ENCODE assay signal across 1 cellular context in genomic region chr16:57185446-57185944, GRCh38.
TF ChIP-seq lines count a peak whose summit lies in the region.

No MANE protein-coding gene starts in this region.

TF ChIP-seq in H1, 55 proteins besides CTCF, POLR2A, EP300 and RAD21:
- TF ChIP-seq SIN3A (conservative IDR thresholded peaks at IDR 0.05 in 1 of 2, IDR thresholded peaks at IDR 0.05 in 1 of 2; ENCODE audit: low read depth in 1 of 2, low read length in 2 of 2) = 0 out of 4 replicates have a peak, but pooled peaks of 1 of the 2 experiments have one; percentile 34
- no peak for TF ChIP-seq ATF2 (IDR thresholded peaks at IDR 0.05; ENCODE audit: low read length)
- no peak for TF ChIP-seq SP2 (IDR thresholded peaks at IDR 0.05; ENCODE audit: low read length)
- TF ChIP-seq RBBP5 (IDR thresholded peaks at IDR 0.05; ENCODE audit: borderline replicate concordance, low read depth, low read length) = 0 out of 2 replicates have a peak, but pooled peaks have one; percentile 17
- peak; percentile 78 for TF ChIP-seq ASH2L (IDR thresholded peaks at IDR 0.05; ENCODE audit: low read length)
- TF ChIP-seq PHF8 (conservative IDR thresholded peaks at IDR 0.05; ENCODE audit: low read depth, low read length) = peak; percentile 68
- no peak for TF ChIP-seq HDAC6 (IDR thresholded peaks at IDR 0.05; ENCODE audit: low read depth, low read length)
- 0 out of 2 replicates have a peak, but pooled peaks have one; percentile 17 for TF ChIP-seq POLR2AphosphoS5 (IDR thresholded peaks at IDR 0.05; ENCODE audit: low read depth, low read length)
